In the genomic region with DNA sequence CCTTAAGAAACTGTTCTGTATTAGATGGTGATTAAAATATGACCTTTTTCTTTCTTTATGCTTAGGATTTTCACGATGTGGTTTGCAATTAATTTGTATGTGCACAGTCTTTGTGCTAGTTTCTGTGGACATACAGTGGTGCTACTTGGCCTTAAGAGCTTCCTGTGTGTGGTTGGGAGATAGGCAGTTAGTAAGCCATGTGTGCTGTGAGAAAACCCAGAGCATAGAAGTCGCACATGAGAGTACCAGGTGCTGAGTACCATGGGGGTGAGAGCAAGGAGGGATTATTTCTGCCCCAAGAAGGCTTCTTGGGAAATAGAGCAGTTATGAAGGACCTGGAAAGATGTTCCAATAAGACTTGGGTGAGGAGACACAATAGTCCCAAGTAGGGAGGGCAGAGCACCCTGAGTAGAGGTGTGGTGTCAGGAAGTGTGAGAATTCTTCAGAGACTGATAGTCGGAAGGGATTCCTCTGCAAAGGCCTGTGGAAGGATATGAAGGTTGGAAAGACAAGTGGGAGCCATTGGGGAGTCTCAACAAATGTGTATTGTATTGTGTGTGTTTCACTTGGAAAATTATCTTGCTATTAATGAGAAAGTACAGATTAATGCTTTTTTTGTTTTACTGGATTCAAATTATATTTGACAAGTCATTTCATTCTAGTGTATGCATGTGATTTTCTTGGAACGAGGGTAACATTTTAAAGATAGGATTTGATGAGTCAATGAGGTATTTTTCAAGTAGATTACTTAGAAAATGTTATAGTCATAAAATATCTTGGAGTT, we compare ENCODE assay signal across 7 cellular contexts.
A peak's percentile ranks its signal among the peaks of the same experiment; 100 is the strongest.
DNase-seq lines count a peak whose midpoint lies in the region; ATAC-seq and TF ChIP-seq lines count a peak whose summit lies in the region.

No MANE protein-coding gene starts in this region.

- no peak overlapping the region for H3K4me3 ChIP-seq in epithelial cell of esophagus (ENCODE audit: low read length)
- H3K4me3 ChIP-seq in uterus: no peak overlapping the region

- TF ChIP-seq CTCF in epithelial cell of esophagus (IDR thresholded peaks at IDR 0.05; ENCODE audit: insufficient read depth, low read depth, low read length, missing control alignments) (no peak), uterus (IDR thresholded peaks at IDR 0.05) (no peak)

- peak overlapping the region; percentile 40 to 81 for H3K27ac ChIP-seq in uterus

- DNase-seq in HCEC 1CT: peak; percentile 48
- peak; percentile 89 for DNase-seq in NAMALWA (ENCODE audit: low spot score)
- DNase-seq in epithelial cell of esophagus (ENCODE audit: low read depth): peak; percentile 25
- DNase-seq in uterus: no peak
- no peak for DNase-seq in NOMO-1 treated with DMSO at 0.1 percent for 48 hours (lab: John Stamatoyannopoulos, UW; ENCODE audit: unreplicated experiment)
- no peak for DNase-seq in stimulated activated CD4-positive, alpha-beta T cell treated with anti-CD3 and anti-CD28 coated beads, Interleukin-4, amount 100 ng/mL, for 4 hours

- H3K36me3 ChIP-seq in uterus: no peaks in the 10 kb centered on the region

- peaks cover 0 to 4% of the 10 kb centered on the region in 2 donors for H3K4me1 ChIP-seq in uterus

- no peak for TF ChIP-seq POLR2A in uterus (IDR thresholded peaks at IDR 0.05)

- peak; percentile 92 for ATAC-seq in GM18861 (IDR thresholded peaks at IDR 0.05; ENCODE audit: unreplicated experiment)

- H3K9me3 ChIP-seq in uterus: no peaks in the 10 kb centered on the region

- intact Hi-C loops in uterus (cut with DNase I; ENCODE audit: low total_unique reads): no loop called here

- H3K27me3 ChIP-seq in uterus: no peaks in the 10 kb centered on the region

Comparison
In these comparisons a context has a peak if more than half of its experiments do, and no peak if none do; other contexts are left out.
1. DNase-seq: peak in HCEC 1CT (single experiment), NAMALWA (single experiment) and epithelial cell of esophagus (single experiment); none in uterus (0 of 2), NOMO-1 treated with DMSO at 0.1 percent for 48 hours (single experiment) and stimulated activated CD4-positive, alpha-beta T cell treated with anti-CD3 and anti-CD28 coated beads, Interleukin-4, amount 100 ng/mL, for 4 hours (0 of 2).